Comparison of ENCODE assay signal across 8 cellular contexts in genomic region chr5:98929982-98930355, GRCh38. TPM values are rescaled to one million over a fixed set of nuclear protein-coding genes. Genes with fewer than 3 reads are reported as not detected.
DNase-seq lines count a peak whose midpoint lies in the region; ATAC-seq and TF ChIP-seq lines count a peak whose summit lies in the region.

No MANE protein-coding gene starts in this region.

- peaks cover 41% of the 10 kb centered on the region for H3K4me1 Mint-ChIP-seq in T-helper 1 cell treated with Interleukin-12 subunit alpha and Interleukin-12 subunit beta and Interleukin-4 antibody, amounts not matched to agents 30 μg/mL and 1 μg/mL, for 36 hours (ENCODE audit: low read depth)
- peaks cover 44% of the 10 kb centered on the region for H3K4me1 Mint-ChIP-seq in activated T-helper 2 cell treated with anti-CD3 and anti-CD28 coated beads, Interferon-gamma antibody, Interleukin-2, Interleukin-4, amounts not matched to agents 10 μg/mL and 5 μg/mL and 100 μg/mL, durations not matched to agents 14 hours and 24 hours and 36 hours (ENCODE audit: low read depth)

- peak overlapping the region; percentile 99 for H3K27ac Mint-ChIP-seq in T-helper 1 cell treated with Interleukin-12 subunit alpha and Interleukin-12 subunit beta and Interleukin-4 antibody, amounts not matched to agents 30 μg/mL and 1 μg/mL, for 36 hours
- H3K27ac Mint-ChIP-seq in activated T-helper 2 cell treated with anti-CD3 and anti-CD28 coated beads, Interferon-gamma antibody, Interleukin-2, Interleukin-4, amounts not matched to agents 10 μg/mL and 5 μg/mL and 100 μg/mL, durations not matched to agents 14 hours and 24 hours and 36 hours: peak overlapping the region; percentile 99

- no peaks in the 10 kb centered on the region for H3K9me3 Mint-ChIP-seq in T-helper 1 cell treated with Interleukin-12 subunit alpha and Interleukin-12 subunit beta and Interleukin-4 antibody, amounts not matched to agents 30 μg/mL and 1 μg/mL, for 36 hours
- no peaks in the 10 kb centered on the region for H3K9me3 Mint-ChIP-seq in activated T-helper 2 cell treated with anti-CD3 and anti-CD28 coated beads, Interferon-gamma antibody, Interleukin-2, Interleukin-4, amounts not matched to agents 10 μg/mL and 5 μg/mL and 100 μg/mL, durations not matched to agents 14 hours and 24 hours and 36 hours

- H3K36me3 ChIP-seq in iPS-20b (ENCODE audit: insufficient read depth, low read depth, low read length) (peaks cover 12% of the 10 kb centered on the region), suprapubic skin (no peaks in the 10 kb centered on the region)

- H3K9ac ChIP-seq in iPS-20b (ENCODE audit: low read depth, low read length): peak overlapping the region; percentile 74; the same call in 1 of the 2 replicates

- TF ChIP-seq EP300 in suprapubic skin (IDR thresholded peaks at IDR 0.05): no peak

- WGBS in suprapubic skin: 11% methylated on average over 10 of the region's 10 CpGs

- peak overlapping the region; percentile 94 for H3K4me3 Mint-ChIP-seq in T-helper 1 cell treated with Interleukin-12 subunit alpha and Interleukin-12 subunit beta and Interleukin-4 antibody, amounts not matched to agents 30 μg/mL and 1 μg/mL, for 36 hours
- H3K4me3 Mint-ChIP-seq in activated T-helper 2 cell treated with anti-CD3 and anti-CD28 coated beads, Interferon-gamma antibody, Interleukin-2, Interleukin-4, amounts not matched to agents 10 μg/mL and 5 μg/mL and 100 μg/mL, durations not matched to agents 14 hours and 24 hours and 36 hours (ENCODE audit: low read depth): peak overlapping the region; percentile 90

- intact Hi-C loops in activated T-helper 2 cell treated with anti-CD3 and anti-CD28 coated beads, Interferon-gamma antibody, Interleukin-2, Interleukin-4, amounts not matched to agents 10 μg/mL and 5 μg/mL and 100 μg/mL, durations not matched to agents 14 hours and 24 hours and 36 hours (cut with micrococcal nuclease): loop anchor here (1.0 to 10.0 kb wide), 4 partner anchors 97 to 1995 kb away; partner anchors contain the start of genes LNPEP and RGMB

- no peaks in the 10 kb centered on the region for H3K27me3 ChIP-seq in iPS-20b (ENCODE audit: insufficient read depth, low read length)
- H3K27me3 ChIP-seq in suprapubic skin: no peaks in the 10 kb centered on the region

- no peak for TF ChIP-seq POLR2A in suprapubic skin (IDR thresholded peaks at IDR 0.05)

- no peak overlapping the region for H3K27ac ChIP-seq in iPS-20b (ENCODE audit: low read length)
- H3K27ac ChIP-seq in suprapubic skin: peak overlapping the region; percentile 98

- no peaks in the 10 kb centered on the region for H3K9me3 ChIP-seq in iPS-20b (ENCODE audit: insufficient read depth, low read depth, low read length)
- H3K9me3 ChIP-seq in suprapubic skin: no peaks in the 10 kb centered on the region

- peaks cover 17% of the 10 kb centered on the region for H3K36me3 Mint-ChIP-seq in T-helper 1 cell treated with Interleukin-12 subunit alpha and Interleukin-12 subunit beta and Interleukin-4 antibody, amounts not matched to agents 30 μg/mL and 1 μg/mL, for 36 hours (ENCODE audit: low read depth)
- peaks cover 54% of the 10 kb centered on the region for H3K36me3 Mint-ChIP-seq in activated T-helper 2 cell treated with anti-CD3 and anti-CD28 coated beads, Interferon-gamma antibody, Interleukin-2, Interleukin-4, amounts not matched to agents 10 μg/mL and 5 μg/mL and 100 μg/mL, durations not matched to agents 14 hours and 24 hours and 36 hours (ENCODE audit: low read depth)

- TF ChIP-seq CTCF in suprapubic skin (IDR thresholded peaks at IDR 0.05): no peak

- no peak for ATAC-seq in GM18511 (IDR thresholded peaks at IDR 0.05; ENCODE audit: unreplicated experiment)

- H3K4me1 ChIP-seq in iPS-20b (ENCODE audit: insufficient read depth, low read length): peaks cover 10% of the 10 kb centered on the region
- H3K4me1 ChIP-seq in suprapubic skin: peaks cover 43% of the 10 kb centered on the region

- DNase-seq in T-helper 1 cell (no peak), suprapubic skin (ENCODE audit: low spot score in 2 of 2) (no peak), NCI-H2107 treated with DMSO at 0.1 percent for 48 hours (lab: John Stamatoyannopoulos, UW; ENCODE audit: unreplicated experiment) (no peak), RPMI8226 (no peak)
- DNase-seq in activated T-helper 2 cell treated with anti-CD3 and anti-CD28 coated beads, Interferon-gamma antibody, Interleukin-2, Interleukin-4, amounts not matched to agents 10 μg/mL and 5 μg/mL and 100 μg/mL, durations not matched to agents 14 hours and 24 hours and 36 hours (ENCODE audit: low spot score): no peak

- peak overlapping the region; percentile 85 for H3K4me3 ChIP-seq in iPS-20b (ENCODE audit: low read length)
- H3K4me3 ChIP-seq in suprapubic skin: peak overlapping the region; percentile 77

- no peaks in the 10 kb centered on the region for H3K27me3 Mint-ChIP-seq in T-helper 1 cell treated with Interleukin-12 subunit alpha and Interleukin-12 subunit beta and Interleukin-4 antibody, amounts not matched to agents 30 μg/mL and 1 μg/mL, for 36 hours (ENCODE audit: low read depth)
- no peaks in the 10 kb centered on the region for H3K27me3 Mint-ChIP-seq in activated T-helper 2 cell treated with anti-CD3 and anti-CD28 coated beads, Interferon-gamma antibody, Interleukin-2, Interleukin-4, amounts not matched to agents 10 μg/mL and 5 μg/mL and 100 μg/mL, durations not matched to agents 14 hours and 24 hours and 36 hours (ENCODE audit: low read depth)

RNA-seq across cellular contexts. Expression of gene CHD1, which starts 1.2 kb away (rescaled TPM):
- 67.6 and 72.1 TPM in 2 replicates for total RNA-seq in activated T-helper 2 cell treated with anti-CD3 and anti-CD28 coated beads, Interferon-gamma antibody, Interleukin-2, Interleukin-4, amounts not matched to agents 10 μg/mL and 5 μg/mL and 100 μg/mL, durations not matched to agents 14 hours and 24 hours and 36 hours
- 10 to 100 TPM; 39.8 to 70.6 (median 54.1) TPM for total RNA-seq in suprapubic skin
